In the genomic region with DNA sequence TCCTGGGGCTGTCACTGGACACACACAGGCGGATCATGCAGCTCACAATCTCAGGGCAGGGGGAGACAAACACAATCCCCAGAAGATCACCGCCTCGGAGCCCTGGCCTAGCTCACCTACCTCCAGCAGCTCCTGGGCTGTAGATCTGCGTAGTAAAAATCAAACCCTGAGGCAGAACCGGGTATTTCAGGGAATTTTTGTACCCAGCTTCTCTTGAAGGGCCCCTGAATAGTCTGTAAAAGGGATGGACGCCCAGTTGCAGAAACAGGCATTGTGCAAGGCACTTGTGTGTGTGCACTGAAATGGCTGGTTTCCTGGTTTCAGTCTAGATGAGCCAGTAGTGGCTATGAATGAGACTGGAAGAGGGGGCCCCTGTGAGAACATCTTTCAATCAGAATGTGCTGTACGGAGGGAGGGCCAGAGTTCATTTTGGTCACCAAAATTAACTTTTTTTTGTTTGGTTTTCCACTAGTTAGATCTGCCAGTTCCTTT, we compare ENCODE assay signal across 2 cellular contexts.
A peak's percentile ranks its signal among the peaks of the same experiment; 100 is the strongest.
TF ChIP-seq lines count a peak whose summit lies in the region.

No MANE protein-coding gene starts in this region.

TF ChIP-seq in K562, 482 proteins besides CTCF, POLR2A, EP300 and RAD21:
- TF ChIP-seq ZNF511 (CRISPR knock-in tag; IDR thresholded peaks at IDR 0.05) (no peak), ZBTB33 (CRISPR knock-in tag; IDR thresholded peaks at IDR 0.05) (peak; percentile 68; the same call in 1 of the 2 replicates), SP1 (CRISPR knock-in tag; IDR thresholded peaks at IDR 0.05) (peak; percentile 21; the same call in 1 of the 2 replicates), TSC22D4 (tag; IDR thresholded peaks at IDR 0.05) (no peak), ZFX (CRISPR knock-in tag; IDR thresholded peaks at IDR 0.05) (0 out of 2 replicates have a peak, but pooled peaks have one; percentile 25), SMAD2 (IDR thresholded peaks at IDR 0.05; ENCODE audit: low read depth, low read length) (no peak), SMC3 (conservative IDR thresholded peaks at IDR 0.05; ENCODE audit: insufficient read depth, low read depth, low read length) (0 out of 2 replicates have a peak, but pooled peaks have one; percentile 13)
- TF ChIP-seq, protein P1, sequence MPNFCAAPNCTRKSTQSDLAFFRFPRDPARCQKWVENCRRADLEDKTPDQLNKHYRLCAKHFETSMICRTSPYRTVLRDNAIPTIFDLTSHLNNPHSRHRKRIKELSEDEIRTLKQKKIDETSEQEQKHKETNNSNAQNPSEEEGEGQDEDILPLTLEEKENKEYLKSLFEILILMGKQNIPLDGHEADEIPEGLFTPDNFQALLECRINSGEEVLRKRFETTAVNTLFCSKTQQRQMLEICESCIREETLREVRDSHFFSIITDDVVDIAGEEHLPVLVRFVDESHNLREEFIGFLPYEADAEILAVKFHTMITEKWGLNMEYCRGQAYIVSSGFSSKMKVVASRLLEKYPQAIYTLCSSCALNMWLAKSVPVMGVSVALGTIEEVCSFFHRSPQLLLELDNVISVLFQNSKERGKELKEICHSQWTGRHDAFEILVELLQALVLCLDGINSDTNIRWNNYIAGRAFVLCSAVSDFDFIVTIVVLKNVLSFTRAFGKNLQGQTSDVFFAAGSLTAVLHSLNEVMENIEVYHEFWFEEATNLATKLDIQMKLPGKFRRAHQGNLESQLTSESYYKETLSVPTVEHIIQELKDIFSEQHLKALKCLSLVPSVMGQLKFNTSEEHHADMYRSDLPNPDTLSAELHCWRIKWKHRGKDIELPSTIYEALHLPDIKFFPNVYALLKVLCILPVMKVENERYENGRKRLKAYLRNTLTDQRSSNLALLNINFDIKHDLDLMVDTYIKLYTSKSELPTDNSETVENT (CRISPR knock-in tag; IDR thresholded peaks at IDR 0.05), result no peak

TF ChIP-seq in HepG2, 621 proteins besides CTCF, POLR2A, EP300 and RAD21:
- no peak for TF ChIP-seq ZNF382 (CRISPR knock-in tag; IDR thresholded peaks at IDR 0.05; ENCODE audit: borderline replicate concordance)
- TF ChIP-seq LCORL (IDR thresholded peaks at IDR 0.05), result no peak
- 0 out of 2 replicates have a peak, but pooled peaks have one; percentile 34 for TF ChIP-seq LCORL (CRISPR knock-in tag; IDR thresholded peaks at IDR 0.05)
- no peak for TF ChIP-seq SOX6 (IDR thresholded peaks at IDR 0.05)
- no peak for TF ChIP-seq SOX6 (CRISPR knock-in tag; IDR thresholded peaks at IDR 0.05)
- no peak for TF ChIP-seq MAFK (conservative IDR thresholded peaks at IDR 0.05 in 1 of 2, IDR thresholded peaks at IDR 0.05 in 1 of 2; ENCODE audit: low read length in 2 of 2)
- no peak for TF ChIP-seq MIXL1 (CRISPR knock-in tag; IDR thresholded peaks at IDR 0.05)
- TF ChIP-seq, protein P2, sequence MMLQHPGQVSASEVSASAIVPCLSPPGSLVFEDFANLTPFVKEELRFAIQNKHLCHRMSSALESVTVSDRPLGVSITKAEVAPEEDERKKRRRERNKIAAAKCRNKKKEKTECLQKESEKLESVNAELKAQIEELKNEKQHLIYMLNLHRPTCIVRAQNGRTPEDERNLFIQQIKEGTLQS (CRISPR knock-in tag; IDR thresholded peaks at IDR 0.05), result no peak
- TF ChIP-seq NFAT5 (CRISPR knock-in tag; IDR thresholded peaks at IDR 0.05), result no peak
- TF ChIP-seq ZNF333 (CRISPR knock-in tag; IDR thresholded peaks at IDR 0.05; ENCODE audit: borderline replicate concordance), result no peak
- no peak for TF ChIP-seq CCDC6 (CRISPR knock-in tag; IDR thresholded peaks at IDR 0.05)
- TF ChIP-seq ZNF230 (CRISPR knock-in tag; IDR thresholded peaks at IDR 0.05), result no peak
- TF ChIP-seq POLR2G (IDR thresholded peaks at IDR 0.05; ENCODE audit: low read depth, low read length), result peak; percentile 29; the same call in 1 of the 2 replicates
- no peak for TF ChIP-seq SALL1 (CRISPR knock-in tag; IDR thresholded peaks at IDR 0.05)
- TF ChIP-seq ZNF639 (CRISPR knock-in tag; conservative IDR thresholded peaks at IDR 0.05), result no peak
- no peak for TF ChIP-seq FOXA3 (CRISPR knock-in tag; IDR thresholded peaks at IDR 0.05)
- no peak for TF ChIP-seq ZSCAN21 (CRISPR knock-in tag; IDR thresholded peaks at IDR 0.05; ENCODE audit: borderline replicate concordance)
- no peak for TF ChIP-seq TARDBP (CRISPR knock-in tag; IDR thresholded peaks at IDR 0.05)
- TF ChIP-seq SP4 (CRISPR knock-in tag; IDR thresholded peaks at IDR 0.05), result no peak
- no peak for TF ChIP-seq NFE2L2 (IDR thresholded peaks at IDR 0.05; ENCODE audit: low read length)
- TF ChIP-seq HNRNPK (IDR thresholded peaks at IDR 0.05; ENCODE audit: low read depth, low read length, poor library complexity, severe bottlenecking), result no peak
- TF ChIP-seq, protein P3, sequence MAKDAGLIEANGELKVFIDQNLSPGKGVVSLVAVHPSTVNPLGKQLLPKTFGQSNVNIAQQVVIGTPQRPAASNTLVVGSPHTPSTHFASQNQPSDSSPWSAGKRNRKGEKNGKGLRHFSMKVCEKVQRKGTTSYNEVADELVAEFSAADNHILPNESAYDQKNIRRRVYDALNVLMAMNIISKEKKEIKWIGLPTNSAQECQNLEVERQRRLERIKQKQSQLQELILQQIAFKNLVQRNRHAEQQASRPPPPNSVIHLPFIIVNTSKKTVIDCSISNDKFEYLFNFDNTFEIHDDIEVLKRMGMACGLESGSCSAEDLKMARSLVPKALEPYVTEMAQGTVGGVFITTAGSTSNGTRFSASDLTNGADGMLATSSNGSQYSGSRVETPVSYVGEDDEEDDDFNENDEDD (CRISPR knock-in tag; IDR thresholded peaks at IDR 0.05; ENCODE audit: borderline replicate concordance), result no peak
- no peak for TF ChIP-seq ZNF768 (CRISPR knock-in tag; IDR thresholded peaks at IDR 0.05)
- TF ChIP-seq ZBTB38 (CRISPR knock-in tag; IDR thresholded peaks at IDR 0.05), result peak; percentile 55; the same call in 1 of the 2 replicates
- no peak for TF ChIP-seq MATR3 (CRISPR knock-in tag; IDR thresholded peaks at IDR 0.05)
- TF ChIP-seq, protein P4, sequence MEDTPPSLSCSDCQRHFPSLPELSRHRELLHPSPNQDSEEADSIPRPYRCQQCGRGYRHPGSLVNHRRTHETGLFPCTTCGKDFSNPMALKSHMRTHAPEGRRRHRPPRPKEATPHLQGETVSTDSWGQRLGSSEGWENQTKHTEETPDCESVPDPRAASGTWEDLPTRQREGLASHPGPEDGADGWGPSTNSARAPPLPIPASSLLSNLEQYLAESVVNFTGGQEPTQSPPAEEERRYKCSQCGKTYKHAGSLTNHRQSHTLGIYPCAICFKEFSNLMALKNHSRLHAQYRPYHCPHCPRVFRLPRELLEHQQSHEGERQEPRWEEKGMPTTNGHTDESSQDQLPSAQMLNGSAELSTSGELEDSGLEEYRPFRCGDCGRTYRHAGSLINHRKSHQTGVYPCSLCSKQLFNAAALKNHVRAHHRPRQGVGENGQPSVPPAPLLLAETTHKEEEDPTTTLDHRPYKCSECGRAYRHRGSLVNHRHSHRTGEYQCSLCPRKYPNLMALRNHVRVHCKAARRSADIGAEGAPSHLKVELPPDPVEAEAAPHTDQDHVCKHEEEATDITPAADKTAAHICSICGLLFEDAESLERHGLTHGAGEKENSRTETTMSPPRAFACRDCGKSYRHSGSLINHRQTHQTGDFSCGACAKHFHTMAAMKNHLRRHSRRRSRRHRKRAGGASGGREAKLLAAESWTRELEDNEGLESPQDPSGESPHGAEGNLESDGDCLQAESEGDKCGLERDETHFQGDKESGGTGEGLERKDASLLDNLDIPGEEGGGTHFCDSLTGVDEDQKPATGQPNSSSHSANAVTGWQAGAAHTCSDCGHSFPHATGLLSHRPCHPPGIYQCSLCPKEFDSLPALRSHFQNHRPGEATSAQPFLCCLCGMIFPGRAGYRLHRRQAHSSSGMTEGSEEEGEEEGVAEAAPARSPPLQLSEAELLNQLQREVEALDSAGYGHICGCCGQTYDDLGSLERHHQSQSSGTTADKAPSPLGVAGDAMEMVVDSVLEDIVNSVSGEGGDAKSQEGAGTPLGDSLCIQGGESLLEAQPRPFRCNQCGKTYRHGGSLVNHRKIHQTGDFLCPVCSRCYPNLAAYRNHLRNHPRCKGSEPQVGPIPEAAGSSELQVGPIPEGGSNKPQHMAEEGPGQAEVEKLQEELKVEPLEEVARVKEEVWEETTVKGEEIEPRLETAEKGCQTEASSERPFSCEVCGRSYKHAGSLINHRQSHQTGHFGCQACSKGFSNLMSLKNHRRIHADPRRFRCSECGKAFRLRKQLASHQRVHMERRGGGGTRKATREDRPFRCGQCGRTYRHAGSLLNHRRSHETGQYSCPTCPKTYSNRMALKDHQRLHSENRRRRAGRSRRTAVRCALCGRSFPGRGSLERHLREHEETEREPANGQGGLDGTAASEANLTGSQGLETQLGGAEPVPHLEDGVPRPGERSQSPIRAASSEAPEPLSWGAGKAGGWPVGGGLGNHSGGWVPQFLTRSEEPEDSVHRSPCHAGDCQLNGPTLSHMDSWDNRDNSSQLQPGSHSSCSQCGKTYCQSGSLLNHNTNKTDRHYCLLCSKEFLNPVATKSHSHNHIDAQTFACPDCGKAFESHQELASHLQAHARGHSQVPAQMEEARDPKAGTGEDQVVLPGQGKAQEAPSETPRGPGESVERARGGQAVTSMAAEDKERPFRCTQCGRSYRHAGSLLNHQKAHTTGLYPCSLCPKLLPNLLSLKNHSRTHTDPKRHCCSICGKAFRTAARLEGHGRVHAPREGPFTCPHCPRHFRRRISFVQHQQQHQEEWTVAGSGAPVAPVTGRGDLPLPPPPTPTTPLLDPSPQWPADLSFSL (CRISPR knock-in tag; IDR thresholded peaks at IDR 0.05), result no peak
- TF ChIP-seq, protein P5, sequence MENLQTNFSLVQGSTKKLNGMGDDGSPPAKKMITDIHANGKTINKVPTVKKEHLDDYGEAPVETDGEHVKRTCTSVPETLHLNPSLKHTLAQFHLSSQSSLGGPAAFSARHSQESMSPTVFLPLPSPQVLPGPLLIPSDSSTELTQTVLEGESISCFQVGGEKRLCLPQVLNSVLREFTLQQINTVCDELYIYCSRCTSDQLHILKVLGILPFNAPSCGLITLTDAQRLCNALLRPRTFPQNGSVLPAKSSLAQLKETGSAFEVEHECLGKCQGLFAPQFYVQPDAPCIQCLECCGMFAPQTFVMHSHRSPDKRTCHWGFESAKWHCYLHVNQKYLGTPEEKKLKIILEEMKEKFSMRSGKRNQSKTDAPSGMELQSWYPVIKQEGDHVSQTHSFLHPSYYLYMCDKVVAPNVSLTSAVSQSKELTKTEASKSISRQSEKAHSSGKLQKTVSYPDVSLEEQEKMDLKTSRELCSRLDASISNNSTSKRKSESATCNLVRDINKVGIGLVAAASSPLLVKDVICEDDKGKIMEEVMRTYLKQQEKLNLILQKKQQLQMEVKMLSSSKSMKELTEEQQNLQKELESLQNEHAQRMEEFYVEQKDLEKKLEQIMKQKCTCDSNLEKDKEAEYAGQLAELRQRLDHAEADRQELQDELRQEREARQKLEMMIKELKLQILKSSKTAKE (CRISPR knock-in tag; IDR thresholded peaks at IDR 0.05; ENCODE audit: borderline replicate concordance), result no peak
- TF ChIP-seq POLR2AphosphoS5 (IDR thresholded peaks at IDR 0.05; ENCODE audit: low read depth, low read length), result 0 out of 2 replicates have a peak, but pooled peaks have one; percentile 5
